In genomic region chr12:69045430-69045829, GRCh38 we compare ENCODE assay signal across 1 cellular context.
TF ChIP-seq lines count a peak whose summit lies in the region.

No MANE protein-coding gene starts in this region.

TF ChIP-seq in K562, 482 proteins besides CTCF, POLR2A, EP300 and RAD21 (continued from another document):
- TF ChIP-seq MAFG (tag; conservative IDR thresholded peaks at IDR 0.05) (peak; percentile 17; the same call in 1 of the 2 replicates), ZNF785 (CRISPR knock-in tag; IDR thresholded peaks at IDR 0.05) (no peak), ZNF316 (IDR thresholded peaks at IDR 0.05) (peak; percentile 47), MAFF (IDR thresholded peaks at IDR 0.05; ENCODE audit: low read length) (peak; percentile 22; the same call in 1 of the 2 replicates)
